17 cellular contexts compared by ENCODE assay signal in genomic region chr12:125079943-125080645, GRCh38. TPM values are rescaled to one million over a fixed set of nuclear protein-coding genes. Genes with fewer than 3 reads are reported as not detected.
DNase-seq lines count a peak whose midpoint lies in the region; ATAC-seq and TF ChIP-seq lines count a peak whose summit lies in the region.
"Had no signal": no experiment of that assay in that cellular context is flagged by ENCODE, and none has a peak within 500 bp of the region (broad histone marks: within the 10 kb centered on the region; RNA-seq: fewer than 3 reads in every experiment).

No MANE protein-coding gene starts in this region.

- H3K36me3 Mint-ChIP-seq in chondrocyte (ENCODE audit: low read depth): peaks cover 24% of the 10 kb centered on the region

- TF ChIP-seq CTCF in chondrocyte (IDR thresholded peaks at IDR 0.05) (no peak), upper lobe of right lung (IDR thresholded peaks at IDR 0.05) (no peak)

- peaks cover 9% of the 10 kb centered on the region for H3K4me1 Mint-ChIP-seq in chondrocyte (ENCODE audit: low read depth)
- H3K4me1 Mint-ChIP-seq: stimulated activated effector memory CD8-positive, alpha-beta T cell treated with anti-CD3 and anti-CD28 coated beads, Interleukin-12 subunit alpha, Interleukin-12 subunit beta, amount 100 ng/mL, for 72 hours had no signal

- intact Hi-C loops in upper lobe of right lung (cut with DNase I): no loop called here

- no peak overlapping the region for H3K27ac ChIP-seq in upper lobe of right lung

- H3K4me3 ChIP-seq in upper lobe of right lung: no peak overlapping the region
- H3K4me3 ChIP-seq: MG63 had no signal

- H3K27me3 ChIP-seq in upper lobe of right lung: no peaks in the 10 kb centered on the region
- H3K27me3 ChIP-seq: MG63 had no signal

- DNase-seq in NCI-H510A treated with DMSO at 0.1 percent for 48 hours (lab: John Stamatoyannopoulos, UW) (peak; percentile 74), NCI-H510A (lab: John Stamatoyannopoulos, UW) (no peak), chondrocyte (ENCODE audit: low spot score) (no peak), iris pigment epithelial cell (ENCODE audit: low read depth) (peak; percentile 34), upper lobe of right lung (peak; percentile 67), NCI-H1105 treated with DMSO at 0.1 percent for 48 hours (lab: John Stamatoyannopoulos, UW) (no peak)
- no peak for DNase-seq in stimulated activated CD4-positive, alpha-beta T cell treated with anti-CD3 and anti-CD28 coated beads, Interleukin-2, amount 100 ng/mL, for 48 hours
- no peak for DNase-seq in stimulated activated CD4-positive, alpha-beta T cell treated with anti-CD3 and anti-CD28 coated beads, Interleukin-4, amount 100 ng/mL, for 1 hour
- DNase-seq: ACHN; activated CD8-positive, alpha-beta T cell treated with anti-CD3 and anti-CD28 coated beads, Interleukin-2, amount 10 ng/mL, durations not matched to agents 7 days and 5 days; effector CD8-positive, alpha-beta T cell; MG63; stimulated activated CD4-positive, alpha-beta T cell treated with anti-CD3 and anti-CD28 coated beads, Interleukin-15, amount 100 ng/mL, for 24 hours had no signal

- peak; percentile 92 for ATAC-seq in upper lobe of right lung
- ATAC-seq: activated CD8-positive, alpha-beta T cell treated with anti-CD3 and anti-CD28 coated beads, Interleukin-2, amount 10 ng/mL, durations not matched to agents 7 days and 5 days; activated naive CD4-positive, alpha-beta T cell treated with anti-CD3 and anti-CD28 coated beads, Interleukin-2, amount 50 U/mL, for 72 hours; stimulated activated effector memory CD8-positive, alpha-beta T cell treated with anti-CD3 and anti-CD28 coated beads, Interleukin-12 subunit alpha, Interleukin-12 subunit beta, amount 100 ng/mL, for 72 hours had no signal

- no peaks in the 10 kb centered on the region for H3K27me3 Mint-ChIP-seq in chondrocyte (ENCODE audit: low read depth)

- peaks cover 18% of the 10 kb centered on the region for H3K36me3 ChIP-seq in upper lobe of right lung

- H3K9me3 ChIP-seq in upper lobe of right lung: no peaks in the 10 kb centered on the region
- H3K9me3 ChIP-seq: MG63 had no signal

- no peaks in the 10 kb centered on the region for H3K4me1 ChIP-seq in upper lobe of right lung

- H3K27ac Mint-ChIP-seq in chondrocyte (ENCODE audit: unreplicated experiment): peak overlapping the region; percentile 94
- H3K27ac Mint-ChIP-seq: activated CD8-positive, alpha-beta T cell treated with anti-CD3 and anti-CD28 coated beads, Interleukin-2, amount 10 ng/mL, durations not matched to agents 7 days and 5 days; activated naive CD4-positive, alpha-beta T cell treated with anti-CD3 and anti-CD28 coated beads, Interleukin-2, amount 50 U/mL, for 72 hours; stimulated activated effector memory CD8-positive, alpha-beta T cell treated with anti-CD3 and anti-CD28 coated beads, Interleukin-12 subunit alpha, Interleukin-12 subunit beta, amount 100 ng/mL, for 72 hours; T-helper 1 cell treated with Interleukin-12 subunit alpha and Interleukin-12 subunit beta and Interleukin-4 antibody, amounts not matched to agents 30 μg/mL and 1 μg/mL, for 36 hours had no signal

- no peaks in the 10 kb centered on the region for H3K9me3 Mint-ChIP-seq in chondrocyte (ENCODE audit: low read depth)
- H3K9me3 Mint-ChIP-seq: activated naive CD4-positive, alpha-beta T cell treated with anti-CD3 and anti-CD28 coated beads, Interleukin-2, amount 50 U/mL, for 72 hours; nephron; stimulated activated effector memory CD8-positive, alpha-beta T cell treated with anti-CD3 and anti-CD28 coated beads, Interleukin-12 subunit alpha, Interleukin-12 subunit beta, amount 100 ng/mL, for 72 hours; T-helper 1 cell treated with Interleukin-12 subunit alpha and Interleukin-12 subunit beta and Interleukin-4 antibody, amounts not matched to agents 30 μg/mL and 1 μg/mL, for 36 hours had no signal

- peak overlapping the region; percentile 51 for H3K4me3 Mint-ChIP-seq in chondrocyte (ENCODE audit: unreplicated experiment)
- H3K4me3 Mint-ChIP-seq: activated CD8-positive, alpha-beta T cell treated with anti-CD3 and anti-CD28 coated beads, Interleukin-2, amount 10 ng/mL, durations not matched to agents 7 days and 5 days; nephron; stimulated activated effector memory CD8-positive, alpha-beta T cell treated with anti-CD3 and anti-CD28 coated beads, Interleukin-12 subunit alpha, Interleukin-12 subunit beta, amount 100 ng/mL, for 72 hours; T-helper 1 cell treated with Interleukin-12 subunit alpha and Interleukin-12 subunit beta and Interleukin-4 antibody, amounts not matched to agents 30 μg/mL and 1 μg/mL, for 36 hours had no signal

RNA-seq across cellular contexts. Expression of gene AACS, which starts 14.9 kb away (rescaled TPM):
- 22.6 to 27.6 TPM (median 23.7 TPM) in 3 replicates for total RNA-seq in chondrocyte
- total RNA-seq in upper lobe of right lung: 31.3 TPM

Comparison
In these comparisons a context has a peak if more than half of its experiments do, and no peak if none do; other contexts are left out.
1. DNase-seq: peak in NCI-H510A treated with DMSO at 0.1 percent for 48 hours (single experiment), iris pigment epithelial cell (single experiment) and upper lobe of right lung (single experiment); none in NCI-H510A (single experiment), chondrocyte (single experiment), NCI-H1105 treated with DMSO at 0.1 percent for 48 hours (single experiment), stimulated activated CD4-positive, alpha-beta T cell treated with anti-CD3 and anti-CD28 coated beads, Interleukin-2, amount 100 ng/mL, for 48 hours (0 of 2) and stimulated activated CD4-positive, alpha-beta T cell treated with anti-CD3 and anti-CD28 coated beads, Interleukin-4, amount 100 ng/mL, for 1 hour (single experiment).